Comparison of ENCODE assay signal across 8 cellular contexts in genomic region chr18:3262234-3263171, GRCh38. TPM values are rescaled to one million over a fixed set of nuclear protein-coding genes. Genes with fewer than 3 reads are reported as not detected.
DNase-seq lines count a peak whose midpoint lies in the region; ATAC-seq and TF ChIP-seq lines count a peak whose summit lies in the region.

No MANE protein-coding gene starts in this region.

- DNase-seq in AG04450 (ENCODE audit: low read depth, low spot score) (no peak), endodermal cell (no peak), uterus (no peak), NCI-H2196 treated with DMSO at 0.1 percent for 48 hours (lab: John Stamatoyannopoulos, UW; ENCODE audit: unreplicated experiment) (no peak)

- CTCF ChIA-PET in AG04450 (lab: Charles Lee) = interaction anchor here (1.2 to 1.3 kb wide), 2 partner anchors 192 to 403 kb away, joined by 3 read pairs; no protein-coding TSS in a partner anchor

- peak overlapping the region; percentile 95 for H3K27ac ChIP-seq in AG04450 (ENCODE audit: low read depth, low read length)
- H3K27ac ChIP-seq in endodermal cell (ENCODE audit: low read depth, low read length) = peak overlapping the region; percentile 99
- peak overlapping the region; percentile 99 for H3K27ac ChIP-seq in muscle layer of duodenum (ENCODE audit: low read length)
- peak overlapping the region; percentile 93 to 96 for H3K27ac ChIP-seq in uterus

- no peak for TF ChIP-seq POLR2A in uterus (IDR thresholded peaks at IDR 0.05)

- TF ChIP-seq CTCF in AG04450 (IDR thresholded peaks at IDR 0.05; ENCODE audit: low read depth, low read length) = no peak
- no peak for TF ChIP-seq CTCF in endodermal cell (conservative IDR thresholded peaks at IDR 0.05)
- TF ChIP-seq CTCF in uterus (IDR thresholded peaks at IDR 0.05) = no peak

- 0% methylated on average over 26 to 67 of the region's 69 CpGs for WGBS in endodermal cell (ENCODE audit: insufficient coverage in 1 of 2, insufficient read length in 1 of 2), 2 experiments

- H3K27me3 Mint-ChIP-seq in endodermal cell (ENCODE audit: insufficient read depth) = no peaks in the 10 kb centered on the region

- H3K9me3 ChIP-seq in AG04450 (ENCODE audit: control insufficient read depth, insufficient read depth, low read length) (no peaks in the 10 kb centered on the region; the same call in 1 of the 2 replicates), endodermal cell (ENCODE audit: control insufficient read depth, low read length) (no peaks in the 10 kb centered on the region), muscle layer of duodenum (ENCODE audit: control insufficient read depth in 1 of 2, low read length in 2 of 2) (no peaks in the 10 kb centered on the region), uterus (no peaks in the 10 kb centered on the region)

- H3K36me3 ChIP-seq in endodermal cell (ENCODE audit: control insufficient read depth, insufficient read depth, low read length) (peaks cover 30% of the 10 kb centered on the region), muscle layer of duodenum (ENCODE audit: control insufficient read depth in 1 of 2, insufficient read depth in 2 of 2, low read length in 2 of 2) (peaks cover 1 to 27% of the 10 kb centered on the region in 2 donors), uterus (no peaks in the 10 kb centered on the region)

- H3K27ac Mint-ChIP-seq in endodermal cell = peak overlapping the region; percentile 99

- intact Hi-C loops in uterus (cut with DNase I; ENCODE audit: low total_unique reads) = no loop called here

- H3K4me1 ChIP-seq in endodermal cell (ENCODE audit: control insufficient read depth, insufficient read depth, low read length) = peaks cover 5% of the 10 kb centered on the region
- peaks cover 16 to 53% of the 10 kb centered on the region in 2 donors for H3K4me1 ChIP-seq in muscle layer of duodenum (ENCODE audit: control insufficient read depth in 1 of 2, insufficient read depth in 2 of 2, low read length in 2 of 2)
- peaks cover 5 to 9% of the 10 kb centered on the region in 2 donors for H3K4me1 ChIP-seq in uterus

- POLR2A ChIA-PET in AG04450 (lab: Yijun Ruan, JAX) = interaction anchor here (1.0 to 2.0 kb wide), 2 partner anchors 13 to 187 kb away, joined by 4 to 14 read pairs; partner anchors contain the start of genes MYL12A and TGIF1

- peak overlapping the region; percentile 75 for H3K4me3 Mint-ChIP-seq in endodermal cell

- no peaks in the 10 kb centered on the region for H3K9me3 Mint-ChIP-seq in endodermal cell

- H3K27me3 ChIP-seq in AG04450 (ENCODE audit: control insufficient read depth, insufficient read depth, low read length) = no peaks in the 10 kb centered on the region
- no peaks in the 10 kb centered on the region for H3K27me3 ChIP-seq in endodermal cell (ENCODE audit: control insufficient read depth, insufficient read depth, low read length, poor library complexity, severe bottlenecking)
- no peaks in the 10 kb centered on the region for H3K27me3 ChIP-seq in muscle layer of duodenum (ENCODE audit: low read depth, low read length)
- no peaks in the 10 kb centered on the region for H3K27me3 ChIP-seq in uterus

- peaks cover 10% of the 10 kb centered on the region for H3K36me3 Mint-ChIP-seq in endodermal cell (ENCODE audit: low read depth)

- peak overlapping the region; percentile 93 for H3K4me3 ChIP-seq in AG04450 (ENCODE audit: low read depth, low read length)
- H3K4me3 ChIP-seq in endodermal cell (ENCODE audit: low read length) = peak overlapping the region; percentile 99
- H3K4me3 ChIP-seq in muscle layer of duodenum (ENCODE audit: low read depth in 1 of 2, low read length in 2 of 2) = peak overlapping the region; percentile 80 to 96
- peak overlapping the region; percentile 80 to 91 for H3K4me3 ChIP-seq in uterus

- H3K9ac ChIP-seq in endodermal cell (ENCODE audit: extremely low read depth, low read length, poor library complexity, severe bottlenecking) = peak overlapping the region; percentile 92

- ATAC-seq in GM19395 (IDR thresholded peaks at IDR 0.05; ENCODE audit: unreplicated experiment) = peak; percentile 35
- ATAC-seq in HG03442 (IDR thresholded peaks at IDR 0.05; ENCODE audit: unreplicated experiment) = peak; percentile 28
- peak; percentile 34 to 44 for ATAC-seq in activated CD4-positive, CD25-positive, alpha-beta regulatory T cell treated with anti-CD3 and anti-CD28 coated beads, Interleukin-2, amount 50 U/mL, for 24 hours

- peaks cover 44% of the 10 kb centered on the region for H3K4me1 Mint-ChIP-seq in endodermal cell

RNA-seq across cellular contexts. Expression of gene MYL12B, which starts 0.6 kb away (rescaled TPM):
- polyA plus RNA-seq in AG04450 (2011; rRNA removed) = 682 and 787 TPM in 2 replicates
- 228 and 250 TPM in 2 replicates for polyA minus RNA-seq in AG04450 (2011; rRNA and poly(A)+ RNA removed)
- total RNA-seq in endodermal cell = 100 to 1,000 TPM; 190 to 198 TPM
- polyA plus RNA-seq in endodermal cell (2013, experiment 1 of 2) = 207 TPM
- 210 TPM for polyA plus RNA-seq in endodermal cell (2013, experiment 2 of 2)
- 100 to 1,000 TPM; 236 to 387 (median 305) TPM for total RNA-seq in uterus

RNA-seq across cellular contexts. Expression of gene MYL12A, which starts 14.9 kb away (rescaled TPM):
- polyA plus RNA-seq in AG04450 (2011; rRNA removed) = 645 and 751 TPM in 2 replicates
- polyA minus RNA-seq in AG04450 (2011; rRNA and poly(A)+ RNA removed) = 284 and 330 TPM in 2 replicates
- total RNA-seq in endodermal cell (100 to 1,000 TPM; 267 to 271 TPM), uterus (100 to 1,000 TPM; 256 to 378 (median 305) TPM)
- 246 TPM for polyA plus RNA-seq in endodermal cell (2013, experiment 1 of 2)
- polyA plus RNA-seq in endodermal cell (2013, experiment 2 of 2) = 268 TPM

RNA-seq across cellular contexts. Expression of gene MYOM1, which starts 42.7 kb away (rescaled TPM):
- polyA plus RNA-seq in AG04450 (2011; rRNA removed) = 0.02 and 0.04 TPM in 2 replicates
- polyA minus RNA-seq in AG04450 (2011; rRNA and poly(A)+ RNA removed) = not detected in 2 replicates
- total RNA-seq in endodermal cell (under 1 TPM; 0.49 to 0.88 TPM), uterus (10 to 100 TPM in 1 of 4 donors, 1 to 10 TPM in 3; 3.1 to 15.8 (median 9.0) TPM)
- polyA plus RNA-seq in endodermal cell (2013, experiment 1 of 2) = 0.43 TPM
- polyA plus RNA-seq in endodermal cell (2013, experiment 2 of 2) = 0.37 TPM
